Comparison of ENCODE assay signal across 33 cellular contexts in the genomic region with DNA sequence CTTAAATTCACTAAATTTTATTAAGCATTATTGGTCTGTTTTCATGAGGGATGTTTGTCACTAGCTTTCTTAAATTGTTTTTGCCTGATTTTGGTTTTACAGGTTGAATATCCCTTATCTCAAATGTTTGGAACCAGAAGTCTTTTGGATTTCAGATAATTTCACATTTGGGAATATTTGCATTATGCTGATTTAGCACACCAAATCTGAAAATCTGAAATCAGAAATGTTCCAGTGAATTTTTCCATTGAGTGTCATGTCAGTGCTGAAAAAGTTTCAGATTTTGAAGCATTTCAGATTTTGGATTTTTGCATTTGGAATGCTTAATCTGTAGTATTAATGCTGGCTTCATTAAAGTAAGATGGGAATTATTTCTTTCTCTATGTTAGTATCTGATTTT.
"Had no signal": no experiment of that assay in that cellular context is flagged by ENCODE, and none has a peak within 500 bp of the region (broad histone marks: within the 10 kb centered on the region; RNA-seq: fewer than 3 reads in every experiment).

No MANE protein-coding gene starts in this region.

- H3K27ac Mint-ChIP-seq: activated CD8-positive, alpha-beta memory T cell treated with anti-CD3 and anti-CD28 coated beads, Interleukin-2, amount 10 ng/mL, durations not matched to agents 7 days and 5 days; activated T-helper 17 cell treated with anti-CD3 and anti-CD28 coated beads, Interleukin-2, amount 50 U/mL, for 72 hours; stimulated activated memory B cell treated with anti-CD40 and anti-IgM and Interleukin-4, amounts not matched to agents 10 μg/mL and 1 μg/mL and 100 μg/mL, for 72 hours had no signal

- DNase-seq: activated CD4-positive, alpha-beta T cell treated with anti-CD3 and anti-CD28 coated beads, Interleukin-2, amount 50 U/mL, for 4 hours; activated CD8-positive, alpha-beta memory T cell treated with anti-CD3 and anti-CD28 coated beads, Interleukin-2, amount 10 ng/mL, durations not matched to agents 7 days and 5 days; activated gamma-delta T cell treated with Interleukin-2 at 50 U/mL for 16 hours; activated naive CD4-positive, alpha-beta T cell treated with anti-CD3 and anti-CD28 coated beads, Interleukin-2, amount 50 U/mL, for 16 hours; cerebellar nuclear complex; effector memory CD4-positive, alpha-beta T cell; erythroblast; heart left ventricle; hypothalamus; immature natural killer cell; kidney; left colon; mammary epithelial cell; naive B cell; pancreas; retina; SK-N-SH; stimulated activated CD4-positive, alpha-beta T cell treated with anti-CD3 and anti-CD28 coated beads, Interleukin-12 subunit alpha, Interleukin-12 subunit beta, amount 100 ng/mL, for 4 hours; stimulated activated CD4-positive, alpha-beta T cell treated with anti-CD3 and anti-CD28 coated beads, Interleukin-4, amount 100 ng/mL, for 24 hours; T-helper 17 cell; T1000; tibial artery; upper lobe of right lung; WERI-Rb-1 had no signal

- H3K4me3 Mint-ChIP-seq: activated CD8-positive, alpha-beta memory T cell treated with anti-CD3 and anti-CD28 coated beads, Interleukin-2, amount 10 ng/mL, durations not matched to agents 7 days and 5 days; activated T-helper 17 cell treated with anti-CD3 and anti-CD28 coated beads, Interleukin-2, amount 50 U/mL, for 72 hours; immature natural killer cell; stimulated activated memory B cell treated with anti-CD40 and anti-IgM and Interleukin-4, amounts not matched to agents 10 μg/mL and 1 μg/mL and 100 μg/mL, for 72 hours; T-helper 17 cell had no signal

- H3K27me3 Mint-ChIP-seq: activated CD8-positive, alpha-beta memory T cell treated with anti-CD3 and anti-CD28 coated beads, Interleukin-2, amount 10 ng/mL, durations not matched to agents 7 days and 5 days; activated T-helper 17 cell treated with anti-CD3 and anti-CD28 coated beads, Interleukin-2, amount 50 U/mL, for 72 hours; naive B cell; stimulated activated memory B cell treated with anti-CD40 and anti-IgM and Interleukin-4, amounts not matched to agents 10 μg/mL and 1 μg/mL and 100 μg/mL, for 72 hours; T-helper 17 cell had no signal

- H3K9ac ChIP-seq: SK-N-SH had no signal

- H3K4me3 ChIP-seq: coronary artery, dorsolateral prefrontal cortex, heart left ventricle, pancreas, prostate gland, skin epidermis, suprapubic skin, tibial artery, upper lobe of right lung had no signal

- H3K9me3 Mint-ChIP-seq: activated T-helper 17 cell treated with anti-CD3 and anti-CD28 coated beads, Interleukin-2, amount 50 U/mL, for 72 hours; immature natural killer cell; naive B cell; stimulated activated memory B cell treated with anti-CD40 and anti-IgM and Interleukin-4, amounts not matched to agents 10 μg/mL and 1 μg/mL and 100 μg/mL, for 72 hours had no signal

- ATAC-seq: activated CD4-positive, CD25-positive, alpha-beta regulatory T cell treated with anti-CD3 and anti-CD28 coated beads, Interleukin-2, amount 50 U/mL, for 24 hours; activated CD8-positive, alpha-beta memory T cell treated with anti-CD3 and anti-CD28 coated beads, Interleukin-2, amount 10 ng/mL, durations not matched to agents 7 days and 5 days; activated T-helper 17 cell treated with anti-CD3 and anti-CD28 coated beads, Interleukin-2, amount 50 U/mL, for 72 hours; heart left ventricle; left colon; pancreas; sciatic nerve; stimulated activated memory B cell treated with anti-CD40 and anti-IgM and Interleukin-4, amounts not matched to agents 10 μg/mL and 1 μg/mL and 100 μg/mL, for 72 hours; T-helper 17 cell; upper lobe of right lung had no signal

- H3K36me3 Mint-ChIP-seq: immature natural killer cell; naive B cell; stimulated activated memory B cell treated with anti-CD40 and anti-IgM and Interleukin-4, amounts not matched to agents 10 μg/mL and 1 μg/mL and 100 μg/mL, for 72 hours had no signal

- H3K36me3 ChIP-seq: heart left ventricle, pancreas, prostate gland, suprapubic skin, tibial artery, upper lobe of right lung, WERI-Rb-1 had no signal

- H3K27ac ChIP-seq: coronary artery, dorsolateral prefrontal cortex, heart left ventricle, pancreas, prostate gland, skin epidermis, suprapubic skin, tibial artery, upper lobe of right lung, WERI-Rb-1 had no signal

- H3K9me3 ChIP-seq: heart left ventricle, pancreas, prostate gland, SK-N-SH, suprapubic skin, tibial artery, upper lobe of right lung had no signal
